In genomic region chr19:21610787-21611186, GRCh38 we compare ENCODE assay signal across 25 cellular contexts.
"Had no signal": no experiment of that assay in that cellular context is flagged by ENCODE, and none has a peak within 500 bp of the region (broad histone marks: within the 10 kb centered on the region; RNA-seq: fewer than 3 reads in every experiment).

No MANE protein-coding gene starts in this region.

- H3K4me1 Mint-ChIP-seq: naive B cell had no signal

- ATAC-seq: effector memory CD8-positive, alpha-beta T cell; esophagus mucosa; gastrocnemius medialis; left cardiac atrium; left lung; left ventricle myocardium superior; lower lobe of right lung; mucosa of descending colon had no signal

- H3K4me3 Mint-ChIP-seq: dendritic cell treated with granulocyte-macrophage colony-stimulating factor and Interleukin-4, amounts not matched to agents 40 ng/mL and 50 ng/mL, for 4 days; effector memory CD8-positive, alpha-beta T cell; endodermal cell; naive B cell had no signal

- DNase-seq: colonic mucosa; cortex of kidney; effector CD8-positive, alpha-beta T cell; effector memory CD8-positive, alpha-beta T cell; endodermal cell; erythroblast; esophagus squamous epithelium; foreskin fibroblast; foreskin melanocyte; gastrocnemius medialis; glutamatergic neuron; head of caudate nucleus; heart right ventricle; hippocampal formation; left cardiac atrium; left lung; left ventricle myocardium superior; lower lobe of right lung; mesenchymal stem cell; midbrain; mucosa of descending colon; naive B cell had no signal

- H3K36me3 ChIP-seq: colonic mucosa, esophagus squamous epithelium, gastrocnemius medialis, heart right ventricle, left lung, lower lobe of right lung had no signal

- H3K27ac ChIP-seq: colonic mucosa, epithelial cell of prostate, esophagus squamous epithelium, gastrocnemius medialis, left lung, lower lobe of right lung had no signal

- H3K27ac Mint-ChIP-seq: dendritic cell treated with granulocyte-macrophage colony-stimulating factor and Interleukin-4, amounts not matched to agents 40 ng/mL and 50 ng/mL, for 4 days; effector memory CD8-positive, alpha-beta T cell; endodermal cell; naive B cell had no signal

- H3K4me3 ChIP-seq: colonic mucosa, esophagus squamous epithelium, gastrocnemius medialis, heart right ventricle, left lung, lower lobe of right lung, mucosa of descending colon had no signal

- H3K9me3 ChIP-seq: colonic mucosa, gastrocnemius medialis, heart right ventricle, left lung, lower lobe of right lung, mucosa of descending colon had no signal

- H3K27me3 Mint-ChIP-seq: dendritic cell treated with granulocyte-macrophage colony-stimulating factor and Interleukin-4, amounts not matched to agents 40 ng/mL and 50 ng/mL, for 4 days; effector memory CD8-positive, alpha-beta T cell had no signal

- H3K9me3 Mint-ChIP-seq: effector memory CD8-positive, alpha-beta T cell had no signal

- H3K27me3 ChIP-seq: colonic mucosa, esophagus squamous epithelium, gastrocnemius medialis, heart right ventricle, left lung had no signal

- H3K4me1 ChIP-seq: esophagus squamous epithelium, gastrocnemius medialis, lower lobe of right lung had no signal

- H3K36me3 Mint-ChIP-seq: naive B cell had no signal
